Comparison of ENCODE assay signal across 8 cellular contexts in the genomic region with DNA sequence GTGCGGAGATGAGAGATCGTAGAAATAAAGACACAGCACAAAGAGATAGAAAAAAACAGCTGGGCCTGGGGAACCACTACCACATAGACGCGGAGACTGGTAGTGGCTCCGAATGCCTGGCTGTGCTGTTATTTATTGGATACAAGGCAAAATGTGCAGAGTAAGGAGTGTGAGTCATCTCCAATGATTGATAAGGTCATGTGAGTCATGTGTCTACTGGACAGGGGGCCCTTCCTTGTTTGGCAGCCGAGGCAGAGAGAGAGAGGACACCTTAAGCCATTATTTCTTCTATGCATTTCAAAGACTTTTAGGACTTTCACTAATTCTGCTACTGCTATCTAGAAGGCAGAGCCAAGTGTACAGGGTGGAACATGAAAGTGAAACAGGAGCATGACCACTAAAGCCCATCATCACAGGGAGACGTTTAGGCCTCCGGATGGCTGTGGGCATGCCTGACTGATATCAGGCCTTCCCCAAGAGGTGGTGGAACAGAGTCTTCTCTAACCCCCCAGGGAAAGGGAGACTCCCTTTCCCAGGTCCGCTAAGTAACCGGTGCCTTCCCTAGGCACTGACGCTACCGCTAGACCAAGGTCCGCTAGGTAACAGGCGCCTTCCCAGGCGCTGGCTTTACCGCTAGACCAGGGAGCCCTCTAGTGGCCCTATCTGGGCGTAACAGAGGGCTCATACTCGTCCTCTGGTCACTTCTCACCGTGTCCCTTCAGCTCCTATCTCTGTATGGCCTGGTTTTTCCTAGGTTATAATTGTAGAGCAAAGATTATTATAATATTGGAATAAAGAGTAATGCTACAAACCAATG.
DNase-seq lines count a peak whose midpoint lies in the region; ATAC-seq and TF ChIP-seq lines count a peak whose summit lies in the region.

No MANE protein-coding gene starts in this region.

- no peaks in the 10 kb centered on the region for H3K79me2 ChIP-seq in DOHH2 (ENCODE audit: control insufficient read depth, low read length)

- no peak overlapping the region for H3K4me3 ChIP-seq in DOHH2 (ENCODE audit: low read length)
- H3K4me3 ChIP-seq in right lobe of liver, result peak overlapping the region in 2 of 3 donors; percentile 10 to 14
- H3K4me3 ChIP-seq in gastroesophageal sphincter, result no peak overlapping the region

- H4K20me1 ChIP-seq in DOHH2 (ENCODE audit: control insufficient read depth, insufficient read depth, low read depth, low read length), result no peaks in the 10 kb centered on the region

- no peaks in the 10 kb centered on the region for H3K9me2 ChIP-seq in DOHH2 (replicated peaks; ENCODE audit: control insufficient read depth, low read length)

- peak; percentile 4 to 7 for DNase-seq in activated CD4-positive, alpha-beta T cell treated with anti-CD3 and anti-CD28 coated beads, Interleukin-2, amount 50 U/mL, for 48 hours
- DNase-seq in right lobe of liver (peak; percentile 45 to 47 (median 45)), NOMO-1 treated with DMSO at 0.1 percent for 48 hours (lab: John Stamatoyannopoulos, UW; ENCODE audit: unreplicated experiment) (no peak)

- ATAC-seq in HG03354 (IDR thresholded peaks at IDR 0.05; ENCODE audit: poor library complexity, severe bottlenecking, unreplicated experiment), result peak; percentile 69
- peak; percentile 60 to 83 (median 75) for ATAC-seq in right lobe of liver
- no peak for ATAC-seq in HG02870 (IDR thresholded peaks at IDR 0.05; ENCODE audit: unreplicated experiment)
- ATAC-seq in HG03135 (IDR thresholded peaks at IDR 0.05; ENCODE audit: unreplicated experiment), result no peak
- ATAC-seq in gastroesophageal sphincter, result no peak

- TF ChIP-seq POLR2A in right lobe of liver (IDR thresholded peaks at IDR 0.05) (no peak), gastroesophageal sphincter (IDR thresholded peaks at IDR 0.05) (no peak)

- no peaks in the 10 kb centered on the region; the same call in 1 of the 2 replicates for H3K9me3 ChIP-seq in DOHH2 (ENCODE audit: control insufficient read depth, insufficient read depth, low read length)
- H3K9me3 ChIP-seq in right lobe of liver, result no peaks in the 10 kb centered on the region
- peaks cover 0 to 16% (median 0%) of the 10 kb centered on the region in 3 donors for H3K9me3 ChIP-seq in gastroesophageal sphincter

- 60% methylated on average over 12 of the region's 19 CpGs for WGBS in right lobe of liver (ENCODE audit: insufficient coverage, low coverage, low lambda C conversion rate, missing lambda C conversion rate)
- WGBS in gastroesophageal sphincter (ENCODE audit: low coverage in 1 of 2), 2 donors, result 71 to 85% methylated on average over 8 to 14 of the region's 19 CpGs

- peak; percentile 29 for TF ChIP-seq CTCF in DOHH2 (IDR thresholded peaks at IDR 0.05; ENCODE audit: low read depth, low read length, poor library complexity, severe bottlenecking)
- TF ChIP-seq CTCF in right lobe of liver (IDR thresholded peaks at IDR 0.05), result peak; percentile 19 to 50 (median 44)
- TF ChIP-seq CTCF in gastroesophageal sphincter (IDR thresholded peaks at IDR 0.05), result no peak

- TF ChIP-seq EP300 in gastroesophageal sphincter (IDR thresholded peaks at IDR 0.05), result no peak

- H3F3A ChIP-seq in DOHH2 (ENCODE audit: control insufficient read depth, insufficient read depth), result no peaks in the 10 kb centered on the region

- H3K27ac ChIP-seq in DOHH2 (ENCODE audit: low read depth, low read length), result no peak overlapping the region
- no peak overlapping the region for H3K27ac ChIP-seq in right lobe of liver
- H3K27ac ChIP-seq in gastroesophageal sphincter, result no peak overlapping the region

- H3K4me1 ChIP-seq in DOHH2 (ENCODE audit: control insufficient read depth, low read length), result no peaks in the 10 kb centered on the region
- H3K4me1 ChIP-seq in right lobe of liver, result no peaks in the 10 kb centered on the region
- H3K4me1 ChIP-seq in gastroesophageal sphincter, result no peaks in the 10 kb centered on the region

- intact Hi-C loops in right lobe of liver (cut with DNase I), result no loop called here

- no peak overlapping the region for H3K4me2 ChIP-seq in DOHH2 (ENCODE audit: low read length)

- H3K27me3 ChIP-seq in DOHH2 (ENCODE audit: control insufficient read depth, low read length) (no peaks in the 10 kb centered on the region), right lobe of liver (no peaks in the 10 kb centered on the region), gastroesophageal sphincter (no peaks in the 10 kb centered on the region)

- no peaks in the 10 kb centered on the region for H3K36me3 ChIP-seq in DOHH2 (ENCODE audit: control insufficient read depth, low read length)
- H3K36me3 ChIP-seq in right lobe of liver, result no peaks in the 10 kb centered on the region
- H3K36me3 ChIP-seq in gastroesophageal sphincter, result no peaks in the 10 kb centered on the region

Comparison
In these comparisons a context has a peak if more than half of its experiments do, and no peak if none do; other contexts are left out.
1. H3K4me3 ChIP-seq: peak in right lobe of liver (2 of 3); none in DOHH2 (single experiment) and gastroesophageal sphincter (0 of 2).
2. CTCF ChIP-seq: peak in DOHH2 (single experiment) and right lobe of liver (4 of 4); none in gastroesophageal sphincter (0 of 4).
3. ATAC-seq: peak in HG03354 (single experiment) and right lobe of liver (4 of 4); none in HG02870 (single experiment), HG03135 (single experiment) and gastroesophageal sphincter (single experiment).